In genomic region chr2:152243723-152244122, GRCh38 we compare ENCODE assay signal across 27 cellular contexts.
DNase-seq lines count a peak whose midpoint lies in the region; ATAC-seq and TF ChIP-seq lines count a peak whose summit lies in the region.
"Had no signal": no experiment of that assay in that cellular context is flagged by ENCODE, and none has a peak within 500 bp of the region (broad histone marks: within the 10 kb centered on the region; RNA-seq: fewer than 3 reads in every experiment).

No MANE protein-coding gene starts in this region.

- H4K20me1 ChIP-seq in BLaER1: no peaks in the 10 kb centered on the region

- TF ChIP-seq POLR2A in adrenal gland (IDR thresholded peaks at IDR 0.05): no peak

- intact Hi-C loops in left ventricle myocardium inferior (cut with micrococcal nuclease) (no loop called here), adrenal gland (cut with DNase I) (no loop called here)

- H3K27ac ChIP-seq in BLaER1 (peak overlapping the region; percentile 88), left ventricle myocardium inferior (replicated peaks) (peak overlapping the region; percentile 32), parathyroid adenoma (no peak overlapping the region), adrenal gland (no peak overlapping the region)
- H3K27ac ChIP-seq: C4-2B, cardiac muscle cell, epithelial cell of prostate, RWPE1, skin epidermis, upper lobe of right lung, VCaP had no signal

- ATAC-seq in HG03520 (IDR thresholded peaks at IDR 0.05; ENCODE audit: unreplicated experiment) (no peak), HG02763 (IDR thresholded peaks at IDR 0.05; ENCODE audit: unreplicated experiment) (no peak), GM21529 (IDR thresholded peaks at IDR 0.05; ENCODE audit: unreplicated experiment) (no peak)
- ATAC-seq: activated T-cell treated with anti-CD3 and anti-CD28 coated beads, Interleukin-2, amount 50 U/mL, for 72 hours; naive thymus-derived CD8-positive, alpha-beta T cell; T-helper 17 cell; upper lobe of right lung had no signal

- TF ChIP-seq CTCF in left ventricle myocardium inferior (IDR thresholded peaks at IDR 0.05; ENCODE audit: borderline replicate concordance) (no peak), parathyroid adenoma (IDR thresholded peaks at IDR 0.05) (no peak), adrenal gland (IDR thresholded peaks at IDR 0.05) (no peak)

- no peaks in the 10 kb centered on the region for H3K79me2 ChIP-seq in parathyroid adenoma

- H3K36me3 ChIP-seq in BLaER1 (no peaks in the 10 kb centered on the region; the same call in 1 of the 2 replicates), left ventricle myocardium inferior (no peaks in the 10 kb centered on the region), parathyroid adenoma (ENCODE audit: control insufficient read depth, insufficient read depth, low read length) (no peaks in the 10 kb centered on the region), adrenal gland (replicated peaks in 1 of 2) (no peaks in the 10 kb centered on the region)
- H3K36me3 ChIP-seq: cardiac muscle cell, heart left ventricle, upper lobe of right lung had no signal

- H3K27me3 ChIP-seq in BLaER1 (no peaks in the 10 kb centered on the region), left ventricle myocardium inferior (ENCODE audit: low read depth) (peaks cover 12% of the 10 kb centered on the region), parathyroid adenoma (ENCODE audit: control insufficient read depth, insufficient read depth, low read length) (no peaks in the 10 kb centered on the region), adrenal gland (no peaks in the 10 kb centered on the region)
- H3K27me3 ChIP-seq: cardiac muscle cell, heart left ventricle, upper lobe of right lung had no signal

- H3K4me1 ChIP-seq in BLaER1: peaks cover 81% of the 10 kb centered on the region
- H3K4me1 ChIP-seq in left ventricle myocardium inferior: peaks cover 7% of the 10 kb centered on the region
- no peaks in the 10 kb centered on the region for H3K4me1 ChIP-seq in parathyroid adenoma
- H3K4me1 ChIP-seq in adrenal gland (replicated peaks in 1 of 2): no peaks in the 10 kb centered on the region
- H3K4me1 ChIP-seq: upper lobe of right lung had no signal

- H2AFZ ChIP-seq in parathyroid adenoma: peak overlapping the region; percentile 38

- H3K9me3 ChIP-seq in BLaER1 (peaks cover 28% of the 10 kb centered on the region), left ventricle myocardium inferior (replicated peaks) (peaks cover 18% of the 10 kb centered on the region), parathyroid adenoma (ENCODE audit: control insufficient read depth, low read length) (no peaks in the 10 kb centered on the region), adrenal gland (replicated peaks in 1 of 3) (no peaks in the 10 kb centered on the region)
- H3K9me3 ChIP-seq: SK-N-SH had no signal

- peak; percentile 5 for DNase-seq in astrocyte of the hippocampus (ENCODE audit: low read depth, low spot score)
- no peak for DNase-seq in left ventricle myocardium inferior
- DNase-seq in adrenal gland: no peak
- DNase-seq: activated CD4-positive, alpha-beta T cell treated with anti-CD3 and anti-CD28 coated beads, Interleukin-2, amount 10 ng/mL, durations not matched to agents 24 days and 14 days; activated naive CD4-positive, alpha-beta T cell treated with Interleukin-2 at 50 U/mL for 16 hours; activated T-cell treated with anti-CD3 and anti-CD28 coated beads, Interleukin-2, amount 50 U/mL, for 72 hours; HCEC 1CT; heart left ventricle; IMR-90; kidney glomerular epithelial cell; naive thymus-derived CD8-positive, alpha-beta T cell; NCI-H1092; NCI-H187 treated with DMSO at 0.1 percent for 48 hours; SK-N-SH; T-helper 17 cell; upper lobe of right lung had no signal

- no peak overlapping the region for H3K4me3 ChIP-seq in BLaER1
- H3K4me3 ChIP-seq in left ventricle myocardium inferior: no peak overlapping the region
- H3K4me3 ChIP-seq in parathyroid adenoma (ENCODE audit: low read depth, low read length): no peak overlapping the region
- no peak overlapping the region for H3K4me3 ChIP-seq in adrenal gland
- H3K4me3 ChIP-seq: cardiac muscle cell, heart left ventricle, skin epidermis, upper lobe of right lung had no signal

- 62 to 76% (median 74%) methylated on average over 1 of the region's 1 CpG for whole genome bisulfite sequencing in adrenal gland, 4 donors

- H3K9ac ChIP-seq in BLaER1 (peak overlapping the region; percentile 62; the same call in 1 of the 2 replicates), parathyroid adenoma (no peak overlapping the region)
- H3K9ac ChIP-seq: SK-N-SH had no signal

- H3K4me2 ChIP-seq in BLaER1: peak overlapping the region; percentile 84
- no peak overlapping the region for H3K4me2 ChIP-seq in parathyroid adenoma (ENCODE audit: low read length)
- H3K4me2 ChIP-seq: SK-N-SH had no signal

Comparison
In these comparisons a context has a peak if more than half of its experiments do, and no peak if none do; other contexts are left out.
1. H3K27ac ChIP-seq: peak in BLaER1 (single experiment) and left ventricle myocardium inferior (single experiment); none in parathyroid adenoma (single experiment) and adrenal gland (0 of 5).